Comparison of ENCODE assay signal across 24 cellular contexts in genomic region chr20:49803418-49803817, GRCh38.
"Had no signal": no experiment of that assay in that cellular context is flagged by ENCODE, and none has a peak within 500 bp of the region (broad histone marks: within the 10 kb centered on the region; RNA-seq: fewer than 3 reads in every experiment).

No MANE protein-coding gene starts in this region.

- H3K27ac ChIP-seq: adrenal gland, body of pancreas, left ventricle myocardium inferior, pancreas, prostate gland, sigmoid colon, stomach, thyroid gland, upper lobe of right lung, WERI-Rb-1 had no signal

- H3K36me3 Mint-ChIP-seq: activated naive CD4-positive, alpha-beta T cell treated with anti-CD3 and anti-CD28 coated beads, Interleukin-2, amount 50 U/mL, for 72 hours; stimulated activated effector memory CD8-positive, alpha-beta T cell treated with anti-CD3 and anti-CD28 coated beads, Interleukin-12 subunit alpha, Interleukin-12 subunit beta, amount 100 ng/mL, for 72 hours had no signal

- H3K4me1 Mint-ChIP-seq: nephron progenitor cell had no signal

- H3K4me1 ChIP-seq: body of pancreas, left ventricle myocardium inferior, pancreas, prostate gland, sigmoid colon, stomach, thyroid gland, upper lobe of right lung had no signal

- DNase-seq: activated CD4-positive, alpha-beta T cell treated with anti-CD3 and anti-CD28 coated beads, Interleukin-2, amount 10 ng/mL, durations not matched to agents 7 days and 5 days; activated CD4-positive, CD25-positive, alpha-beta regulatory T cell treated with anti-CD3 and anti-CD28 coated beads, Interleukin-2, amount 50 U/mL, for 72 hours; activated CD8-positive, alpha-beta T cell treated with anti-CD3 and anti-CD28 coated beads for 36 hours; activated naive CD4-positive, alpha-beta T cell; aorta; body of pancreas; effector memory CD4-positive, alpha-beta T cell; left ventricle myocardium inferior; nephron progenitor cell; nucleus accumbens; pancreas; retina; sigmoid colon; small intestine; stimulated activated CD4-positive, alpha-beta T cell treated with anti-CD3 and anti-CD28 coated beads, Interleukin-4, amount 100 ng/mL, for 24 hours; stomach; thyroid gland; upper lobe of right lung; WERI-Rb-1 had no signal

- H3K9me3 Mint-ChIP-seq: activated CD4-positive, alpha-beta T cell treated with anti-CD3 and anti-CD28 coated beads, Interleukin-2, amount 10 ng/mL, durations not matched to agents 7 days and 5 days; activated CD8-positive, alpha-beta T cell treated with anti-CD3 and anti-CD28 coated beads for 36 hours; activated naive CD4-positive, alpha-beta T cell treated with anti-CD3 and anti-CD28 coated beads, Interleukin-2, amount 50 U/mL, for 72 hours; nephron progenitor cell; stimulated activated effector memory CD8-positive, alpha-beta T cell treated with anti-CD3 and anti-CD28 coated beads, Interleukin-12 subunit alpha, Interleukin-12 subunit beta, amount 100 ng/mL, for 72 hours had no signal

- H3K36me3 ChIP-seq: adrenal gland, left ventricle myocardium inferior, pancreas, prostate gland, sigmoid colon, stomach, thyroid gland, upper lobe of right lung, WERI-Rb-1 had no signal

- H3K27me3 ChIP-seq: adrenal gland, body of pancreas, pancreas, sigmoid colon, stomach, thyroid gland, upper lobe of right lung had no signal

- ATAC-seq: activated CD8-positive, alpha-beta T cell treated with anti-CD3 and anti-CD28 coated beads for 36 hours; activated naive CD4-positive, alpha-beta T cell treated with anti-CD3 and anti-CD28 coated beads, Interleukin-2, amount 50 U/mL, for 72 hours; body of pancreas; pancreas; stimulated activated effector memory CD8-positive, alpha-beta T cell treated with anti-CD3 and anti-CD28 coated beads, Interleukin-12 subunit alpha, Interleukin-12 subunit beta, amount 100 ng/mL, for 72 hours; upper lobe of right lung had no signal

- H3K4me3 ChIP-seq: adrenal gland, body of pancreas, left ventricle myocardium inferior, lung, pancreas, prostate gland, sigmoid colon, stomach, thyroid gland, upper lobe of right lung had no signal

- H3K9me3 ChIP-seq: adrenal gland, body of pancreas, left ventricle myocardium inferior, pancreas, prostate gland, sigmoid colon, stomach, thyroid gland, upper lobe of right lung had no signal

- H3K4me3 Mint-ChIP-seq: activated CD4-positive, alpha-beta T cell treated with anti-CD3 and anti-CD28 coated beads, Interleukin-2, amount 10 ng/mL, durations not matched to agents 7 days and 5 days; nephron progenitor cell had no signal

- H3K27ac Mint-ChIP-seq: nephron progenitor cell had no signal
